ENCODE assay signal across 1 cellular context in the genomic region with DNA sequence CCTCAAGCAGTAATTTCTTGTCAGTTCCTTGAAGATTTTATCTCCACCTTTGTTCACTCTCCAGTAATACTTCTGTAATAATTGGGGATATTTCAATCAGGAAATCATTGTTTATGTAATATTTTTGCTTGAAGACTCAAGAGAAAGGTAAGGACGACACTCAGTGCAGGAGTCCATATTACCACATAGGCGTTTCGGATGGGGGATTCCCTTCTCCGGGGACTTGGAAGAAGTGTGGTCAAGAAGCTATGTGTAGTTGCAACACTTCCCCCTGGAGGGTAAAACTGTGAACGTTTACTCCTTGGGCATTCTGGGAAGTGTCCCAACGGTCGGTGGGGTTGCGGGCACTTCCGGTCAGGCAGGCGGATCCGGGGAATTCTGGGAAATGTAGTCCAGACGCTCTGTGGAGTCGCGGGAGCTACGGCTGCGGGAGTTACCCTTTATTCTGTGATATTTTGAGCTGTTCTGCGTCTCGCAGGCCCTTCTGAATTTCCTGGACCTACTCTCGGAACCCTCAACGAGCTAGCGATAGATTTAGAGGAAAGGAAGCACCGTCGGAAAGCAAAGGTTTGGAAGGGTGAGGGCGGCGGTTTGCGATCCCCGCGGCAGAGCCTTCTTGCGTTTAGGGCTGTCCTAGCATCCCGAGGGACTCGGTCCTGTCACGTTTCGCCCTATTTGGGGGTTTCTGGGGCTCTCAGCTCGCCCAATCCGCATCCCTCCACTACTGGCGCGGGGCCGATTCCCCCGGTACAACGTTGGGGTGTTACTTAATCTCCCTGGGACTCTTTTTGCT.
TF ChIP-seq lines count a peak whose summit lies in the region.

A gene (plus strand): TSS at position 395 of the 793 bp plus-strand sequence. CDS start 11,499 bp downstream, outside the sequence.

TF ChIP-seq in SK-N-SH, 30 proteins besides CTCF, POLR2A, EP300 and RAD21 (continued from another document):
- TF ChIP-seq, protein P1, sequence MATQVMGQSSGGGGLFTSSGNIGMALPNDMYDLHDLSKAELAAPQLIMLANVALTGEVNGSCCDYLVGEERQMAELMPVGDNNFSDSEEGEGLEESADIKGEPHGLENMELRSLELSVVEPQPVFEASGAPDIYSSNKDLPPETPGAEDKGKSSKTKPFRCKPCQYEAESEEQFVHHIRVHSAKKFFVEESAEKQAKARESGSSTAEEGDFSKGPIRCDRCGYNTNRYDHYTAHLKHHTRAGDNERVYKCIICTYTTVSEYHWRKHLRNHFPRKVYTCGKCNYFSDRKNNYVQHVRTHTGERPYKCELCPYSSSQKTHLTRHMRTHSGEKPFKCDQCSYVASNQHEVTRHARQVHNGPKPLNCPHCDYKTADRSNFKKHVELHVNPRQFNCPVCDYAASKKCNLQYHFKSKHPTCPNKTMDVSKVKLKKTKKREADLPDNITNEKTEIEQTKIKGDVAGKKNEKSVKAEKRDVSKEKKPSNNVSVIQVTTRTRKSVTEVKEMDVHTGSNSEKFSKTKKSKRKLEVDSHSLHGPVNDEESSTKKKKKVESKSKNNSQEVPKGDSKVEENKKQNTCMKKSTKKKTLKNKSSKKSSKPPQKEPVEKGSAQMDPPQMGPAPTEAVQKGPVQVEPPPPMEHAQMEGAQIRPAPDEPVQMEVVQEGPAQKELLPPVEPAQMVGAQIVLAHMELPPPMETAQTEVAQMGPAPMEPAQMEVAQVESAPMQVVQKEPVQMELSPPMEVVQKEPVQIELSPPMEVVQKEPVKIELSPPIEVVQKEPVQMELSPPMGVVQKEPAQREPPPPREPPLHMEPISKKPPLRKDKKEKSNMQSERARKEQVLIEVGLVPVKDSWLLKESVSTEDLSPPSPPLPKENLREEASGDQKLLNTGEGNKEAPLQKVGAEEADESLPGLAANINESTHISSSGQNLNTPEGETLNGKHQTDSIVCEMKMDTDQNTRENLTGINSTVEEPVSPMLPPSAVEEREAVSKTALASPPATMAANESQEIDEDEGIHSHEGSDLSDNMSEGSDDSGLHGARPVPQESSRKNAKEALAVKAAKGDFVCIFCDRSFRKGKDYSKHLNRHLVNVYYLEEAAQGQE (IDR thresholded peaks at IDR 0.05; ENCODE audit: low read depth, low read length) = no peak
- no peak for TF ChIP-seq NFIC (IDR thresholded peaks at IDR 0.05; ENCODE audit: borderline replicate concordance)
- TF ChIP-seq RFX5 (IDR thresholded peaks at IDR 0.05; ENCODE audit: low read length) = no peak
- TF ChIP-seq SIN3A (IDR thresholded peaks at IDR 0.05; ENCODE audit: borderline replicate concordance, low read depth, low read length) = peak; percentile 71; the same call in 1 of the 2 replicates
- TF ChIP-seq GATA2 (CRISPR knock-in tag; IDR thresholded peaks at IDR 0.05) = no peak
- 0 out of 2 replicates have a peak, but pooled peaks have one; percentile 35 for TF ChIP-seq RCOR1 (IDR thresholded peaks at IDR 0.05; ENCODE audit: low read length)
- TF ChIP-seq, protein P2, sequence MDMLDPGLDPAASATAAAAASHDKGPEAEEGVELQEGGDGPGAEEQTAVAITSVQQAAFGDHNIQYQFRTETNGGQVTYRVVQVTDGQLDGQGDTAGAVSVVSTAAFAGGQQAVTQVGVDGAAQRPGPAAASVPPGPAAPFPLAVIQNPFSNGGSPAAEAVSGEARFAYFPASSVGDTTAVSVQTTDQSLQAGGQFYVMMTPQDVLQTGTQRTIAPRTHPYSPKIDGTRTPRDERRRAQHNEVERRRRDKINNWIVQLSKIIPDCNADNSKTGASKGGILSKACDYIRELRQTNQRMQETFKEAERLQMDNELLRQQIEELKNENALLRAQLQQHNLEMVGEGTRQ (IDR thresholded peaks at IDR 0.05; ENCODE audit: borderline replicate concordance, low read depth, low read length) = no peak
- TF ChIP-seq FOSL2 (IDR thresholded peaks at IDR 0.05; ENCODE audit: borderline replicate concordance, low read depth) = no peak
- no peak for TF ChIP-seq MEF2A (IDR thresholded peaks at IDR 0.05; ENCODE audit: borderline replicate concordance, low read depth)
- TF ChIP-seq FOXJ3 (CRISPR knock-in tag; IDR thresholded peaks at IDR 0.05) = no peak
- peak; percentile 92 for TF ChIP-seq GABPA (IDR thresholded peaks at IDR 0.05; ENCODE audit: low read depth)
- peak; percentile 91 for TF ChIP-seq CHD2 (IDR thresholded peaks at IDR 0.05; ENCODE audit: low read length, partially characterized antibody)
- TF ChIP-seq, protein P3, sequence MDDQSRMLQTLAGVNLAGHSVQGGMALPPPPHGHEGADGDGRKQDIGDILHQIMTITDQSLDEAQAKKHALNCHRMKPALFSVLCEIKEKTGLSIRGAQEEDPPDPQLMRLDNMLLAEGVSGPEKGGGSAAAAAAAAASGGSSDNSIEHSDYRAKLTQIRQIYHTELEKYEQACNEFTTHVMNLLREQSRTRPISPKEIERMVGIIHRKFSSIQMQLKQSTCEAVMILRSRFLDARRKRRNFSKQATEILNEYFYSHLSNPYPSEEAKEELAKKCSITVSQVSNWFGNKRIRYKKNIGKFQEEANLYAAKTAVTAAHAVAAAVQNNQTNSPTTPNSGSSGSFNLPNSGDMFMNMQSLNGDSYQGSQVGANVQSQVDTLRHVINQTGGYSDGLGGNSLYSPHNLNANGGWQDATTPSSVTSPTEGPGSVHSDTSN (IDR thresholded peaks at IDR 0.05) = no peak
- no peak; the same call in 1 of the 2 replicates for TF ChIP-seq TAF1 (IDR thresholded peaks at IDR 0.05; ENCODE audit: borderline replicate concordance, low read depth, low read length)
- no peak for TF ChIP-seq MXI1 (IDR thresholded peaks at IDR 0.05; ENCODE audit: low read depth, low read length)
- TF ChIP-seq RXRA (IDR thresholded peaks at IDR 0.05; ENCODE audit: borderline replicate concordance, low read depth) = no peak
- TF ChIP-seq EZH2phosphoT487 (IDR thresholded peaks at IDR 0.05; ENCODE audit: borderline replicate concordance, low read depth) = no peak
- no peak; the same call in 1 of the 2 replicates for TF ChIP-seq FOXM1 (IDR thresholded peaks at IDR 0.05; ENCODE audit: low read depth)
- TF ChIP-seq, protein P4, sequence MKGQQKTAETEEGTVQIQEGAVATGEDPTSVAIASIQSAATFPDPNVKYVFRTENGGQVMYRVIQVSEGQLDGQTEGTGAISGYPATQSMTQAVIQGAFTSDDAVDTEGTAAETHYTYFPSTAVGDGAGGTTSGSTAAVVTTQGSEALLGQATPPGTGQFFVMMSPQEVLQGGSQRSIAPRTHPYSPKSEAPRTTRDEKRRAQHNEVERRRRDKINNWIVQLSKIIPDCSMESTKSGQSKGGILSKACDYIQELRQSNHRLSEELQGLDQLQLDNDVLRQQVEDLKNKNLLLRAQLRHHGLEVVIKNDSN (IDR thresholded peaks at IDR 0.05; ENCODE audit: borderline replicate concordance, low read depth) = peak; percentile 77
- TF ChIP-seq SMC3 (IDR thresholded peaks at IDR 0.05; ENCODE audit: low read depth, low read length) = no peak
- no peak for TF ChIP-seq NRF1 (IDR thresholded peaks at IDR 0.05; ENCODE audit: low read depth, low read length)
- TF ChIP-seq, protein P5, sequence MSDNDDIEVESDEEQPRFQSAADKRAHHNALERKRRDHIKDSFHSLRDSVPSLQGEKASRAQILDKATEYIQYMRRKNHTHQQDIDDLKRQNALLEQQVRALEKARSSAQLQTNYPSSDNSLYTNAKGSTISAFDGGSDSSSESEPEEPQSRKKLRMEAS (IDR thresholded peaks at IDR 0.05; ENCODE audit: low read depth) = peak; percentile 87
- TF ChIP-seq, protein P6, sequence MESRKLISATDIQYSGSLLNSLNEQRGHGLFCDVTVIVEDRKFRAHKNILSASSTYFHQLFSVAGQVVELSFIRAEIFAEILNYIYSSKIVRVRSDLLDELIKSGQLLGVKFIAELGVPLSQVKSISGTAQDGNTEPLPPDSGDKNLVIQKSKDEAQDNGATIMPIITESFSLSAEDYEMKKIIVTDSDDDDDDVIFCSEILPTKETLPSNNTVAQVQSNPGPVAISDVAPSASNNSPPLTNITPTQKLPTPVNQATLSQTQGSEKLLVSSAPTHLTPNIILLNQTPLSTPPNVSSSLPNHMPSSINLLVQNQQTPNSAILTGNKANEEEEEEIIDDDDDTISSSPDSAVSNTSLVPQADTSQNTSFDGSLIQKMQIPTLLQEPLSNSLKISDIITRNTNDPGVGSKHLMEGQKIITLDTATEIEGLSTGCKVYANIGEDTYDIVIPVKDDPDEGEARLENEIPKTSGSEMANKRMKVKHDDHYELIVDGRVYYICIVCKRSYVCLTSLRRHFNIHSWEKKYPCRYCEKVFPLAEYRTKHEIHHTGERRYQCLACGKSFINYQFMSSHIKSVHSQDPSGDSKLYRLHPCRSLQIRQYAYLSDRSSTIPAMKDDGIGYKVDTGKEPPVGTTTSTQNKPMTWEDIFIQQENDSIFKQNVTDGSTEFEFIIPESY (IDR thresholded peaks at IDR 0.05; ENCODE audit: borderline replicate concordance, low read depth) = peak; percentile 63; the same call in 1 of the 2 replicates
- TF ChIP-seq ELF1 (IDR thresholded peaks at IDR 0.05) = peak; percentile 91
- no peak for TF ChIP-seq TEAD4 (IDR thresholded peaks at IDR 0.05; ENCODE audit: borderline replicate concordance, insufficient read depth)
- no peak for TF ChIP-seq JUND (IDR thresholded peaks at IDR 0.05)
- TF ChIP-seq YY1 (IDR thresholded peaks at IDR 0.05; ENCODE audit: low read depth) = no peak; the same call in 1 of the 2 replicates
